ENCODE assay signal across 9 cellular contexts in genomic region chr19:47693903-47694302, GRCh38. TPM values are rescaled to one million over a fixed set of nuclear protein-coding genes. Genes with fewer than 3 reads are reported as not detected.
"Had no signal": no experiment of that assay in that cellular context is flagged by ENCODE, and none has a peak within 500 bp of the region (broad histone marks: within the 10 kb centered on the region; RNA-seq: fewer than 3 reads in every experiment).

No MANE protein-coding gene starts in this region.

- H3K27ac ChIP-seq: GM23248, HL-60 had no signal

- FAIRE-seq: H54, HepG2 had no signal

- H3K4me3 ChIP-seq: GM23248, HAP-1 had no signal

- H3K9me3 ChIP-seq: HAP-1 had no signal

- H3K9ac ChIP-seq: GM23248 had no signal

- ATAC-seq: HCT116, HepG2 had no signal

- H2AFZ ChIP-seq: GM23248 had no signal

- DNase-seq: GM23248, GOT3, HFFc6 had no signal

- H3K4me1 ChIP-seq: HAP-1 had no signal

RNA-seq across cellular contexts. Expression of gene EHD2, which starts 19.3 kb away (rescaled TPM):
- polyA plus RNA-seq: IgD-negative memory B cell had no signal
